Comparison of ENCODE assay signal across 17 cellular contexts in genomic region chr20:50401587-50402343, GRCh38.
A peak's percentile ranks its signal among the peaks of the same experiment; 100 is the strongest.
DNase-seq lines count a peak whose midpoint lies in the region; ATAC-seq and TF ChIP-seq lines count a peak whose summit lies in the region.
"Had no signal": no experiment of that assay in that cellular context is flagged by ENCODE, and none has a peak within 500 bp of the region (broad histone marks: within the 10 kb centered on the region; RNA-seq: fewer than 3 reads in every experiment).

No MANE protein-coding gene starts in this region.

- H3K4me1 Mint-ChIP-seq in T-cell = peaks cover 0 to 6% (median 0%) of the 10 kb centered on the region in 3 donors

- CTCF ChIA-PET in T-cell (lab: Charles Lee) = no interaction called here

- no peaks in the 10 kb centered on the region for H3K27me3 ChIP-seq in right cardiac atrium (ENCODE audit: control insufficient read depth, insufficient read depth)
- no peaks in the 10 kb centered on the region for H3K27me3 ChIP-seq in sigmoid colon
- H3K27me3 ChIP-seq in aorta (ENCODE audit: control insufficient read depth in 1 of 2, insufficient read depth in 2 of 2, low read length in 1 of 2) = no peaks in the 10 kb centered on the region

- intact Hi-C loops in right cardiac atrium (cut with DNase I) (loop anchor here in 1 of 4 donors (10.0 kb wide), 1 partner anchor 53 kb away; no protein-coding TSS in a partner anchor), cardiac septum (cut with DNase I) (loop anchor here (5.0 kb wide), 1 partner anchor 176 kb away; no protein-coding TSS in a partner anchor), sigmoid colon (cut with DNase I) (no loop called here), aorta (cut with DNase I) (loop anchor here in 1 of 2 donors (5.0 kb wide), 1 partner anchor 56 kb away; no protein-coding TSS in a partner anchor)

- ATAC-seq in right cardiac atrium (no peak), aorta (ENCODE audit: low FRiP score) (no peak), T-cell (replicated peaks in 1 of 4) (no peak)
- ATAC-seq: GM23338, HCT116 had no signal

- H3K9me3 ChIP-seq in right cardiac atrium (ENCODE audit: control insufficient read depth, low read length) (no peaks in the 10 kb centered on the region), sigmoid colon (no peaks in the 10 kb centered on the region), aorta (ENCODE audit: control insufficient read depth, low read length) (no peaks in the 10 kb centered on the region)

- TF ChIP-seq EP300 in sigmoid colon (IDR thresholded peaks at IDR 0.05) = no peak

- H3K4me3 ChIP-seq in right cardiac atrium (ENCODE audit: low read length) (no peak overlapping the region), sigmoid colon (no peak overlapping the region), aorta (ENCODE audit: low read length in 2 of 2) (no peak overlapping the region)
- H3K4me3 ChIP-seq: GM23338 had no signal

- no peak overlapping the region for H3K4me3 Mint-ChIP-seq in T-cell
- H3K4me3 Mint-ChIP-seq: GM23338 had no signal

- peak overlapping the region in 1 of 2 donors; percentile 3 for H3K27ac Mint-ChIP-seq in T-cell
- H3K27ac Mint-ChIP-seq: GM23338 had no signal

- no peak for TF ChIP-seq POLR2A in sigmoid colon (IDR thresholded peaks at IDR 0.05)

- H3K36me3 ChIP-seq in sigmoid colon (no peaks in the 10 kb centered on the region), aorta (ENCODE audit: control insufficient read depth in 1 of 2, insufficient read depth in 2 of 2, low read length in 1 of 2) (no peaks in the 10 kb centered on the region)

- POLR2A ChIA-PET in T-cell (lab: Charles Lee) = interaction anchor here in 1 of 2 donors (0.6 kb wide), 1 partner anchor 54 kb away, joined by 3 read pairs; no protein-coding TSS in a partner anchor

- no peak for TF ChIP-seq CTCF in sigmoid colon (IDR thresholded peaks at IDR 0.05)

- no peak for DNase-seq in right cardiac atrium
- no peak for DNase-seq in cardiac septum (ENCODE audit: low spot score)
- peak; percentile 40 for DNase-seq in islet precursor cell
- no peak for DNase-seq in sigmoid colon
- DNase-seq in aorta = no peak
- DNase-seq in T-cell = no peak
- no peak for DNase-seq in cortex of kidney (lab: John Stamatoyannopoulos, UW)
- no peak for DNase-seq in DMS153 treated with DMSO at 0.1 percent for 48 hours (lab: John Stamatoyannopoulos, UW; ENCODE audit: unreplicated experiment)
- DNase-seq: KG1, NCI-H1436, NCI-H2029, NCI-H2171 treated with DMSO at 0.1 percent for 48 hours, NCI-H774, RPMI8226 had no signal

- H3K27ac ChIP-seq in right cardiac atrium (ENCODE audit: low read length) = peak overlapping the region; percentile 55
- H3K27ac ChIP-seq in sigmoid colon = peak overlapping the region in 3 of 4 donors; percentile 74 to 87 (median 80)
- H3K27ac ChIP-seq in aorta (ENCODE audit: low read depth in 1 of 2, low read length in 2 of 2) = peak overlapping the region; percentile 11 to 20
- H3K27ac ChIP-seq: C4-2B had no signal

- no peaks in the 10 kb centered on the region for H3K9me3 Mint-ChIP-seq in T-cell
- H3K9me3 Mint-ChIP-seq: GM23338 had no signal

- 79% methylated on average over 8 of the region's 8 CpGs for WGBS in right cardiac atrium
- WGBS in sigmoid colon, 2 donors = 90 to 92% methylated on average over 8 of the region's 8 CpGs
- 84 to 86% methylated on average over 8 of the region's 8 CpGs for WGBS in aorta, 2 donors

- H3K4me1 ChIP-seq in right cardiac atrium (ENCODE audit: control insufficient read depth, insufficient read depth, low read length) (peaks cover 22% of the 10 kb centered on the region), sigmoid colon (peaks cover 0 to 44% (median 41%) of the 10 kb centered on the region in 4 donors), aorta (ENCODE audit: control insufficient read depth in 1 of 2, insufficient read depth in 2 of 2, low read length in 2 of 2) (peaks cover 3 to 4% of the 10 kb centered on the region in 2 donors)

- H3K36me3 Mint-ChIP-seq in T-cell = no peaks in the 10 kb centered on the region

- peaks cover 0 to 1% of the 10 kb centered on the region in 2 donors for H3K27me3 Mint-ChIP-seq in T-cell

Comparison
In these comparisons a context has a peak if more than half of its experiments do, and no peak if none do; other contexts are left out.
1. H3K27ac ChIP-seq: peak in every context shown above with its lines; median percentile 80 in sigmoid colon; 55 in right cardiac atrium; 16 in aorta.